11 cellular contexts compared by ENCODE assay signal in genomic region chr18:12014976-12015696, GRCh38. TPM values are rescaled to one million over a fixed set of nuclear protein-coding genes. Genes with fewer than 3 reads are reported as not detected.
DNase-seq lines count a peak whose midpoint lies in the region; ATAC-seq and TF ChIP-seq lines count a peak whose summit lies in the region.
"Had no signal": no experiment of that assay in that cellular context is flagged by ENCODE, and none has a peak within 500 bp of the region (broad histone marks: within the 10 kb centered on the region; RNA-seq: fewer than 3 reads in every experiment).

No MANE protein-coding gene starts in this region.

- no peak overlapping the region for H4K5ac ChIP-seq in mesendoderm (ENCODE audit: low read length)

- WGBS in esophagus muscularis mucosa = 57% methylated on average over 11 of the region's 11 CpGs
- no CpG with 5 or more reads among the region's 11 CpGs for WGBS in mesendoderm (ENCODE audit: extremely low coverage, insufficient coverage, low lambda C conversion rate)

- no peaks in the 10 kb centered on the region for H3K79me2 ChIP-seq in mesendoderm (ENCODE audit: control insufficient read depth, insufficient read depth, low read length)

- H3K4me3 Mint-ChIP-seq in T-cell = no peak overlapping the region
- H3K4me3 Mint-ChIP-seq: CD4-positive, CD25-positive, alpha-beta regulatory T cell had no signal

- H3K4me3 ChIP-seq in RWPE2 (ENCODE audit: severe bottlenecking) = no peak overlapping the region
- H3K4me3 ChIP-seq in esophagus muscularis mucosa = no peak overlapping the region
- peak overlapping the region; percentile 20 to 29 for H3K4me3 ChIP-seq in mucosa of rectum (ENCODE audit: low read length in 2 of 2)
- H3K4me3 ChIP-seq in stomach smooth muscle (ENCODE audit: low read length in 2 of 2) = no peak overlapping the region
- no peak overlapping the region for H3K4me3 ChIP-seq in mesendoderm (ENCODE audit: low read length)

- H3K4me1 Mint-ChIP-seq in T-cell = no peaks in the 10 kb centered on the region
- H3K4me1 Mint-ChIP-seq: CD4-positive, CD25-positive, alpha-beta regulatory T cell had no signal

- H3K79me1 ChIP-seq in mesendoderm (ENCODE audit: low read length) = no peaks in the 10 kb centered on the region

- CTCF ChIA-PET in T-cell (lab: Charles Lee) = no interaction called here

- H2BK5ac ChIP-seq in mesendoderm (ENCODE audit: low read length) = no peak overlapping the region

- H3K27me3 ChIP-seq in RWPE2 (ENCODE audit: insufficient read depth, poor library complexity, severe bottlenecking) (no peaks in the 10 kb centered on the region), esophagus muscularis mucosa (no peaks in the 10 kb centered on the region), mucosa of rectum (ENCODE audit: control insufficient read depth in 2 of 2, insufficient read depth in 2 of 2, low read length in 2 of 2) (no peaks in the 10 kb centered on the region), stomach smooth muscle (ENCODE audit: control insufficient read depth in 1 of 2, insufficient read depth in 2 of 2, low read length in 2 of 2) (no peaks in the 10 kb centered on the region), mesendoderm (ENCODE audit: insufficient read depth, low read length, poor library complexity) (no peaks in the 10 kb centered on the region)

- no peak overlapping the region for H3K4me2 ChIP-seq in mesendoderm (ENCODE audit: low read length)

- no peaks in the 10 kb centered on the region for H3K9me3 ChIP-seq in RWPE2 (ENCODE audit: severe bottlenecking)
- no peaks in the 10 kb centered on the region for H3K9me3 ChIP-seq in esophagus muscularis mucosa
- no peaks in the 10 kb centered on the region for H3K9me3 ChIP-seq in mucosa of rectum (ENCODE audit: control insufficient read depth in 2 of 2, low read length in 2 of 2)
- no peaks in the 10 kb centered on the region for H3K9me3 ChIP-seq in stomach smooth muscle (ENCODE audit: control insufficient read depth in 2 of 2, low read length in 2 of 2)

- H3K27ac ChIP-seq in RWPE2 (ENCODE audit: poor library complexity, severe bottlenecking) = peak overlapping the region; percentile 30
- H3K27ac ChIP-seq in esophagus muscularis mucosa (replicated peaks in 1 of 4) = peak overlapping the region; percentile 49 to 82 (median 73)
- peak overlapping the region; percentile 95 for H3K27ac ChIP-seq in mucosa of rectum (ENCODE audit: low read depth in 2 of 2, low read length in 2 of 2)
- peak overlapping the region; percentile 95 for H3K27ac ChIP-seq in stomach smooth muscle (ENCODE audit: low read length)
- H3K27ac ChIP-seq in mesendoderm (ENCODE audit: low read depth, low read length) = no peak overlapping the region

- no peak overlapping the region for H3K56ac ChIP-seq in mesendoderm (ENCODE audit: low read length)

- H3K36me3 ChIP-seq in RWPE2 (ENCODE audit: low read depth) = no peaks in the 10 kb centered on the region; the same call in 1 of the 2 replicates
- peaks cover 16 to 77% (median 49%) of the 10 kb centered on the region in 4 donors for H3K36me3 ChIP-seq in esophagus muscularis mucosa
- peaks cover 22 to 23% of the 10 kb centered on the region in 2 donors for H3K36me3 ChIP-seq in mucosa of rectum (ENCODE audit: control insufficient read depth in 2 of 2, insufficient read depth in 2 of 2, low read length in 2 of 2)
- peaks cover 1 to 24% of the 10 kb centered on the region in 2 donors for H3K36me3 ChIP-seq in stomach smooth muscle (ENCODE audit: control insufficient read depth in 2 of 2, insufficient read depth in 2 of 2, low read length in 2 of 2)
- H3K36me3 ChIP-seq in mesendoderm (ENCODE audit: control insufficient read depth, insufficient read depth, low read length) = peaks cover 1% of the 10 kb centered on the region

- POLR2A ChIA-PET in T-cell (lab: Charles Lee) = no interaction called here

- H3K9me3 Mint-ChIP-seq in T-cell = no peaks in the 10 kb centered on the region
- H3K9me3 Mint-ChIP-seq: CD4-positive, CD25-positive, alpha-beta regulatory T cell had no signal

- no peaks in the 10 kb centered on the region for H3K27me3 Mint-ChIP-seq in T-cell
- H3K27me3 Mint-ChIP-seq: CD4-positive, CD25-positive, alpha-beta regulatory T cell had no signal

- H3K27ac Mint-ChIP-seq in T-cell = peak overlapping the region in 1 of 2 donors; percentile 24

- no peak overlapping the region for H3K4ac ChIP-seq in mesendoderm (ENCODE audit: low read depth, low read length)

- no peak for DNase-seq in RWPE2 (ENCODE audit: low spot score)
- no peak for DNase-seq in esophagus muscularis mucosa (ENCODE audit: extremely low spot score)
- no peak for DNase-seq in NCI-H1105 (lab: John Stamatoyannopoulos, UW)
- DNase-seq in T-cell = no peak
- DNase-seq in NCI-H1436 (lab: John Stamatoyannopoulos, UW) = no peak
- DNase-seq in mesendoderm = no peak
- DNase-seq: CD4-positive, CD25-positive, alpha-beta regulatory T cell; SIG-M5 had no signal

- no peak overlapping the region for H2BK15ac ChIP-seq in mesendoderm (replicated peaks; ENCODE audit: low read depth)

- H2BK120ac ChIP-seq in mesendoderm (ENCODE audit: low read depth, low read length) = no peak overlapping the region

- H3K9ac ChIP-seq in mucosa of rectum (ENCODE audit: low read depth in 1 of 2, low read length in 2 of 2) = peak overlapping the region; percentile 41 to 73
- H3K9ac ChIP-seq in stomach smooth muscle (ENCODE audit: low read length in 2 of 2) = peak overlapping the region in 1 of 2 donors; percentile 42
- H3K9ac ChIP-seq in mesendoderm (ENCODE audit: low read length) = no peak overlapping the region

- no peak overlapping the region for H2AK5ac ChIP-seq in mesendoderm (ENCODE audit: low read length)

- no peak overlapping the region for H4K8ac ChIP-seq in mesendoderm (ENCODE audit: low read depth, low read length)

- H3K4me1 ChIP-seq in RWPE2 (ENCODE audit: insufficient read depth, poor library complexity, severe bottlenecking) (peaks cover 15% of the 10 kb centered on the region), esophagus muscularis mucosa (peaks cover 32 to 54% (median 35%) of the 10 kb centered on the region in 4 donors), mucosa of rectum (ENCODE audit: control insufficient read depth in 2 of 2, insufficient read depth in 2 of 2, low read length in 2 of 2) (peaks cover 41 to 50% of the 10 kb centered on the region in 2 donors), stomach smooth muscle (ENCODE audit: control insufficient read depth, insufficient read depth, low read length) (peaks cover 23% of the 10 kb centered on the region), mesendoderm (ENCODE audit: control insufficient read depth, low read depth, low read length) (no peaks in the 10 kb centered on the region)

- TF ChIP-seq POLR2A in esophagus muscularis mucosa (IDR thresholded peaks at IDR 0.05; ENCODE audit: low read depth) = no peak

- no peak for TF ChIP-seq EP300 in esophagus muscularis mucosa (IDR thresholded peaks at IDR 0.05)

- TF ChIP-seq CTCF in RWPE2 (IDR thresholded peaks at IDR 0.05; ENCODE audit: poor library complexity, severe bottlenecking) (no peak), esophagus muscularis mucosa (IDR thresholded peaks at IDR 0.05) (no peak)

- intact Hi-C loops in esophagus muscularis mucosa (cut with DNase I) = no loop called here

- peaks cover 7% of the 10 kb centered on the region for H3K36me3 Mint-ChIP-seq in T-cell
- H3K36me3 Mint-ChIP-seq: CD4-positive, CD25-positive, alpha-beta regulatory T cell had no signal

- H3K23ac ChIP-seq in mesendoderm (ENCODE audit: low read length) = no peak overlapping the region

- 0 out of 3 replicates have a peak, but pooled peaks have one; percentile 4 for ATAC-seq in RWPE2 (ENCODE audit: low read depth)
- ATAC-seq in T-cell (replicated peaks in 1 of 4) = no peak
- ATAC-seq: HCT116 had no signal

- H3K18ac ChIP-seq in mesendoderm (ENCODE audit: low read length) = no peak overlapping the region

RNA-seq across cellular contexts. Expression of gene IMPA2, which starts 33.8 kb away (rescaled TPM):
- total RNA-seq in esophagus muscularis mucosa (100 to 1,000 TPM in 3 of 4 donors, 10 to 100 TPM in 1; 90.1 to 317 (median 165) TPM), T-cell (10 to 100 TPM in 1 of 5 donors, 1 to 10 TPM in 4; 3.1 to 12.2 (median 5.0) TPM)
- polyA plus RNA-seq in mesendoderm (2013, experiment 1 of 2) = 69.8 TPM
- polyA plus RNA-seq in mesendoderm (2013, experiment 2 of 2) = 71.3 TPM

Comparison
In these comparisons a context has a peak if more than half of its experiments do, and no peak if none do; other contexts are left out.
1. H3K4me3 ChIP-seq: peak in mucosa of rectum (2 of 2); none in RWPE2 (single experiment), esophagus muscularis mucosa (0 of 4), stomach smooth muscle (0 of 2) and mesendoderm (single experiment).
2. RNA of gene IMPA2, which starts 33.8 kb away (total RNA-seq): 90.1 to 317 TPM in esophagus muscularis mucosa; 3.1 to 12.2 TPM in T-cell; every median in the first group is over 4 times any median in the second.